In genomic region chr9:137435381-137435891, GRCh38 we compare ENCODE assay signal across 18 cellular contexts. TPM values are rescaled to one million over a fixed set of nuclear protein-coding genes. Genes with fewer than 3 reads are reported as not detected.
DNase-seq lines count a peak whose midpoint lies in the region; ATAC-seq and TF ChIP-seq lines count a peak whose summit lies in the region.
"Had no signal": no experiment of that assay in that cellular context is flagged by ENCODE, and none has a peak within 500 bp of the region (broad histone marks: within the 10 kb centered on the region; RNA-seq: fewer than 3 reads in every experiment).

No MANE protein-coding gene starts in this region.

- 68% methylated on average over 2 of the region's 20 CpGs for WGBS in right lobe of liver (ENCODE audit: insufficient coverage, low coverage, low lambda C conversion rate, missing lambda C conversion rate)
- 66 to 87% (median 76%) methylated on average over 9 to 20 of the region's 20 CpGs for WGBS in spleen, 5 donors

- no peaks in the 10 kb centered on the region for H3F3A ChIP-seq in SU-DHL-6 (ENCODE audit: insufficient read depth)
- H3F3A ChIP-seq in MM.1S (ENCODE audit: insufficient read depth, low read length), result no peaks in the 10 kb centered on the region

- H3K4me1 ChIP-seq in right lobe of liver (no peaks in the 10 kb centered on the region), spleen (peaks cover 0 to 37% (median 6%) of the 10 kb centered on the region in 6 donors), MM.1S (ENCODE audit: low read length) (no peaks in the 10 kb centered on the region)

- ATAC-seq in right lobe of liver, result peak in 1 of 4 donors; percentile 3

- TF ChIP-seq POLR2A in right lobe of liver (IDR thresholded peaks at IDR 0.05) (no peak), spleen (IDR thresholded peaks at IDR 0.05) (no peak)

- no peak overlapping the region for H3K4me3 ChIP-seq in SU-DHL-6 (ENCODE audit: insufficient read depth, low read length, poor library complexity, severe bottlenecking)
- no peak overlapping the region for H3K4me3 ChIP-seq in right lobe of liver
- H3K4me3 ChIP-seq in spleen, result no peak overlapping the region
- H3K4me3 ChIP-seq in MM.1S (ENCODE audit: low read length), result no peak overlapping the region
- H3K4me3 ChIP-seq: ascending aorta, thyroid gland had no signal

- H3K36me3 ChIP-seq in SU-DHL-6 (ENCODE audit: low read length) (no peaks in the 10 kb centered on the region), right lobe of liver (no peaks in the 10 kb centered on the region), spleen (no peaks in the 10 kb centered on the region), MM.1S (replicated peaks; ENCODE audit: insufficient read depth, low read length) (no peaks in the 10 kb centered on the region)
- H3K36me3 ChIP-seq: ascending aorta, thyroid gland had no signal

- H3K27ac ChIP-seq in SU-DHL-6 (ENCODE audit: low read depth, low read length), result peak overlapping the region; percentile 46
- H3K27ac ChIP-seq in right lobe of liver, result no peak overlapping the region
- H3K27ac ChIP-seq in spleen, result peak overlapping the region in 1 of 8 donors; percentile 27
- H3K27ac ChIP-seq in MM.1S (ENCODE audit: low read length), result no peak overlapping the region
- H3K27ac ChIP-seq: ascending aorta had no signal

- H3K9me3 ChIP-seq in SU-DHL-6 (ENCODE audit: insufficient read depth, low read length) (no peaks in the 10 kb centered on the region), right lobe of liver (no peaks in the 10 kb centered on the region), spleen (no peaks in the 10 kb centered on the region), MM.1S (replicated peaks; ENCODE audit: insufficient read depth, low read length) (no peaks in the 10 kb centered on the region)
- H3K9me3 ChIP-seq: ascending aorta, thyroid gland had no signal

- no peaks in the 10 kb centered on the region for H4K20me1 ChIP-seq in SU-DHL-6 (ENCODE audit: low read depth, low read length)
- no peaks in the 10 kb centered on the region for H4K20me1 ChIP-seq in MM.1S (ENCODE audit: insufficient read depth, low read length)

- in situ Hi-C loops in GM13977 (cut with MboI; ENCODE audit: low pct_unique_long_range_greater_than_20kb, low sequenced_read_pairs, unreplicated experiment), result no loop called here

- H3K27me3 ChIP-seq in SU-DHL-6 (ENCODE audit: low read length) (no peaks in the 10 kb centered on the region), right lobe of liver (no peaks in the 10 kb centered on the region), spleen (replicated peaks in 1 of 7) (peaks cover 0 to 83% (median 3%) of the 10 kb centered on the region in 7 donors), MM.1S (replicated peaks; ENCODE audit: insufficient read depth, low read length) (peaks cover 90% of the 10 kb centered on the region)
- H3K27me3 ChIP-seq: ascending aorta, thyroid gland had no signal

- TF ChIP-seq CTCF in SU-DHL-6 (IDR thresholded peaks at IDR 0.05; ENCODE audit: insufficient read depth, low read length, poor library complexity, severe bottlenecking) (no peak), right lobe of liver (IDR thresholded peaks at IDR 0.05) (no peak), spleen (IDR thresholded peaks at IDR 0.05 in 8 of 11, conservative IDR thresholded peaks at IDR 0.05 in 3 of 11) (no peak), GM13977 (IDR thresholded peaks at IDR 0.05; ENCODE audit: extremely low read depth, insufficient read depth, missing control alignments) (no peak), MM.1S (IDR thresholded peaks at IDR 0.05; ENCODE audit: low read length) (no peak)

- H2AFZ ChIP-seq in SU-DHL-6 (ENCODE audit: low read depth, low read length, severe bottlenecking), result no peak overlapping the region
- no peak overlapping the region for H2AFZ ChIP-seq in MM.1S (ENCODE audit: low read length)

- peak; percentile 12 for DNase-seq in activated CD8-positive, alpha-beta memory T cell treated with anti-CD3 and anti-CD28 coated beads, Interleukin-2, amount 50 U/mL, for 4 hours
- no peak for DNase-seq in activated CD8-positive, alpha-beta memory T cell treated with anti-CD3 and anti-CD28 coated beads for 24 hours
- DNase-seq in right lobe of liver, result peak in 2 of 3 donors; percentile 21 to 45
- peak; percentile 70 for DNase-seq in spleen
- no peak for DNase-seq in GM13977 (ENCODE audit: low spot score)
- no peak for DNase-seq in MM.1S
- no peak for DNase-seq in activated T-cell treated with anti-CD3 and anti-CD28 coated beads, Interleukin-2, amount 50 U/mL, for 48 hours
- DNase-seq: activated CD4-positive, CD25-positive, alpha-beta regulatory T cell treated with anti-CD3 and anti-CD28 coated beads, Interleukin-2, amount 50 U/mL, for 72 hours; activated CD8-positive, alpha-beta memory T cell treated with anti-CD3 and anti-CD28 coated beads, Interleukin-2, amount 10 ng/mL, durations not matched to agents 7 days and 5 days; activated gamma-delta T cell; CD4-positive, alpha-beta memory T cell; NCI-H2029; NCI-H510A had no signal

- intact Hi-C loops in right lobe of liver (cut with DNase I) (no loop called here), spleen (cut with DNase I; ENCODE audit: low total_unique reads) (no loop called here)

- H3K79me2 ChIP-seq in SU-DHL-6 (ENCODE audit: insufficient read depth, low read length) (no peaks in the 10 kb centered on the region), MM.1S (ENCODE audit: low read length) (no peaks in the 10 kb centered on the region)

- H3K9me2 ChIP-seq in SU-DHL-6 (replicated peaks; ENCODE audit: insufficient read depth, low read length), result no peaks in the 10 kb centered on the region
- H3K9me2 ChIP-seq in MM.1S (replicated peaks; ENCODE audit: insufficient read depth, low read length), result no peaks in the 10 kb centered on the region

- H3K4me2 ChIP-seq in SU-DHL-6 (ENCODE audit: low read depth, low read length, poor library complexity, severe bottlenecking), result no peak overlapping the region
- no peak overlapping the region for H3K4me2 ChIP-seq in MM.1S (ENCODE audit: low read depth, low read length)

- H3K9ac ChIP-seq in SU-DHL-6 (ENCODE audit: low read length) (no peak overlapping the region), MM.1S (ENCODE audit: low read length) (no peak overlapping the region)

RNA-seq across cellular contexts. Expression of gene ENTPD8, which starts 5.7 kb away (rescaled TPM):
- 10 to 100 TPM in 2 of 6 experiments, 1 to 10 TPM in 4; 3.3 to 11.5 (median 7.5) TPM for total RNA-seq in right lobe of liver
- under 1 TPM in 3 of 7 donors, not detected in 4; 0.26 to 0.37 (median 0.28) TPM for total RNA-seq in spleen
- polyA plus RNA-seq in spleen, result under 1 TPM; 0.07 to 0.10 (median 0.09) TPM
- total RNA-seq: activated CD8-positive, alpha-beta memory T cell treated with anti-CD3 and anti-CD28 coated beads, Interleukin-2, amount 10 ng/mL, durations not matched to agents 7 days and 5 days; ascending aorta; CD4-positive, alpha-beta memory T cell; Daoy; SK-MEL-5 had no signal
- polyA plus RNA-seq: CD4-positive, alpha-beta memory T cell had no signal

RNA-seq across cellular contexts. Expression of gene NOXA1, which starts 12.2 kb away (rescaled TPM):
- total RNA-seq in right lobe of liver, result 1 to 10 TPM; 4.7 to 8.0 (median 5.7) TPM
- 10 to 100 TPM in 2 of 7 donors, 1 to 10 TPM in 5; 1.9 to 15.0 (median 5.3) TPM for total RNA-seq in spleen
- 10 to 100 TPM in 1 of 3 donors, 1 to 10 TPM in 2; 3.2 to 10.7 (median 7.8) TPM for polyA plus RNA-seq in spleen
- total RNA-seq: Daoy had no signal

RNA-seq across cellular contexts. Expression of gene EXD3, which starts 12.5 kb away (rescaled TPM):
- total RNA-seq in right lobe of liver (10 to 100 TPM in 3 of 6 experiments, 1 to 10 TPM in 3; 3.3 to 14.4 (median 10.6) TPM), spleen (10 to 100 TPM; 14.5 to 52.8 (median 29.8) TPM)
- 10 to 100 TPM; 15.6 to 62.3 (median 43.4) TPM for polyA plus RNA-seq in spleen

RNA-seq across cellular contexts. Expression of gene NSMF, which starts 23.7 kb away (rescaled TPM):
- total RNA-seq in right lobe of liver (10 to 100 TPM; 15.6 to 55.4 (median 20.1) TPM), spleen (10 to 100 TPM; 21.8 to 39.0 (median 25.5) TPM)
- polyA plus RNA-seq in spleen, result 10 to 100 TPM; 21.8 to 49.3 (median 26.7) TPM

Comparison
In these comparisons a context has a peak if more than half of its experiments do, and no peak if none do; other contexts are left out.
1. DNase-seq: peak in activated CD8-positive, alpha-beta memory T cell treated with anti-CD3 and anti-CD28 coated beads, Interleukin-2, amount 50 U/mL, for 4 hours (single experiment), right lobe of liver (2 of 3) and spleen (single experiment); none in activated CD8-positive, alpha-beta memory T cell treated with anti-CD3 and anti-CD28 coated beads for 24 hours (single experiment), GM13977 (single experiment), MM.1S (single experiment) and activated T-cell treated with anti-CD3 and anti-CD28 coated beads, Interleukin-2, amount 50 U/mL, for 48 hours (0 of 2).